32 cellular contexts compared by ENCODE assay signal in genomic region chr10:79029478-79030390, GRCh38. TPM values are rescaled to one million over a fixed set of nuclear protein-coding genes. Genes with fewer than 3 reads are reported as not detected.
A peak's percentile ranks its signal among the peaks of the same experiment; 100 is the strongest.
DNase-seq lines count a peak whose midpoint lies in the region; ATAC-seq lines count a peak whose summit lies in the region.
"Had no signal": no experiment of that assay in that cellular context is flagged by ENCODE, and none has a peak within 500 bp of the region (broad histone marks: within the 10 kb centered on the region; RNA-seq: fewer than 3 reads in every experiment).

No MANE protein-coding gene starts in this region.

- POLR2A ChIA-PET in activated naive CD8-positive, alpha-beta T cell treated with anti-CD3 and anti-CD28 coated beads, Interleukin-2, amount 10 ng/mL, durations not matched to agents 7 days and 5 days (lab: Charles Lee) = no interaction called here

- H3K27me3 Mint-ChIP-seq in activated naive CD8-positive, alpha-beta T cell treated with anti-CD3 and anti-CD28 coated beads, Interleukin-2, amount 10 ng/mL, durations not matched to agents 7 days and 5 days = peaks cover 12% of the 10 kb centered on the region
- no peaks in the 10 kb centered on the region for H3K27me3 Mint-ChIP-seq in activated naive CD8-positive, alpha-beta T cell treated with anti-CD3 and anti-CD28 coated beads for 36 hours
- peaks cover 35 to 45% (median 36%) of the 10 kb centered on the region in 3 donors for H3K27me3 Mint-ChIP-seq in immature natural killer cell (ENCODE audit: low read depth in 3 of 3)

- no peaks in the 10 kb centered on the region for H3K36me3 Mint-ChIP-seq in activated naive CD8-positive, alpha-beta T cell treated with anti-CD3 and anti-CD28 coated beads, Interleukin-2, amount 10 ng/mL, durations not matched to agents 7 days and 5 days
- H3K36me3 Mint-ChIP-seq in activated naive CD8-positive, alpha-beta T cell treated with anti-CD3 and anti-CD28 coated beads for 36 hours = no peaks in the 10 kb centered on the region
- H3K36me3 Mint-ChIP-seq in immature natural killer cell = no peaks in the 10 kb centered on the region
- H3K36me3 Mint-ChIP-seq: CD8-positive, alpha-beta T cell had no signal

- H3K4me3 Mint-ChIP-seq in activated naive CD8-positive, alpha-beta T cell treated with anti-CD3 and anti-CD28 coated beads, Interleukin-2, amount 10 ng/mL, durations not matched to agents 7 days and 5 days = no peak overlapping the region
- no peak overlapping the region for H3K4me3 Mint-ChIP-seq in activated naive CD8-positive, alpha-beta T cell treated with anti-CD3 and anti-CD28 coated beads for 36 hours
- H3K4me3 Mint-ChIP-seq in immature natural killer cell = peak overlapping the region in 3 of 5 donors; percentile 21 to 39 (median 36)
- H3K4me3 Mint-ChIP-seq: activated CD4-positive, alpha-beta T cell treated with anti-CD3 and anti-CD28 coated beads, Interleukin-2, amount 10 ng/mL, durations not matched to agents 24 days and 14 days; activated naive CD4-positive, alpha-beta T cell treated with anti-CD3 and anti-CD28 coated beads for 36 hours; CD8-positive, alpha-beta T cell had no signal

- peak; percentile 8 for DNase-seq in activated naive CD8-positive, alpha-beta T cell treated with anti-CD3 and anti-CD28 coated beads, Interleukin-2, amount 10 ng/mL, durations not matched to agents 7 days and 5 days
- no peak for DNase-seq in activated naive CD8-positive, alpha-beta T cell treated with anti-CD3 and anti-CD28 coated beads for 36 hours
- no peak for DNase-seq in immature natural killer cell
- peak; percentile 52 for DNase-seq in posterior vena cava (ENCODE audit: low spot score)
- no peak for DNase-seq in OCI-M2 (lab: John Stamatoyannopoulos, UW; ENCODE audit: unreplicated experiment)
- DNase-seq in DMS 273 (lab: John Stamatoyannopoulos, UW; ENCODE audit: unreplicated experiment) = no peak
- DNase-seq in NCI-H748 treated with DMSO at 0.1 percent for 48 hours (lab: John Stamatoyannopoulos, UW) = no peak
- no peak for DNase-seq in SHP77 treated with DMSO at 0.1 percent for 48 hours (lab: John Stamatoyannopoulos, UW)
- DNase-seq: activated CD4-positive, alpha-beta T cell treated with anti-CD3 and anti-CD28 coated beads, Interleukin-2, amount 10 ng/mL, durations not matched to agents 24 days and 14 days; activated naive CD4-positive, alpha-beta T cell treated with anti-CD3 and anti-CD28 coated beads for 36 hours; activated T-cell treated with anti-CD3 and anti-CD28 coated beads, Interleukin-2, amount 50 U/mL, for 48 hours; amygdala; CD8-positive, alpha-beta T cell; colonic mucosa; DMS 273 treated with DMSO at 0.1 percent for 48 hours; effector memory CD4-positive, alpha-beta T cell; EL; erythroblast; Karpas-422; mesendoderm; NCI-H1436 treated with DMSO at 0.1 percent for 48 hours; NCI-H2081 treated with DMSO at 0.1 percent for 48 hours; NCI-H2227 treated with DMSO at 0.1 percent for 48 hours; NCI-H526; nucleus accumbens; SJCRH30; stimulated activated naive CD4-positive, alpha-beta T cell; SW 1271; upper lobe of right lung had no signal

- no peak overlapping the region for H3K27ac Mint-ChIP-seq in activated naive CD8-positive, alpha-beta T cell treated with anti-CD3 and anti-CD28 coated beads, Interleukin-2, amount 10 ng/mL, durations not matched to agents 7 days and 5 days
- H3K27ac Mint-ChIP-seq in activated naive CD8-positive, alpha-beta T cell treated with anti-CD3 and anti-CD28 coated beads for 36 hours = no peak overlapping the region
- H3K27ac Mint-ChIP-seq in immature natural killer cell = peak overlapping the region in 4 of 6 donors; percentile 16 to 67 (median 52)
- H3K27ac Mint-ChIP-seq: activated CD4-positive, alpha-beta T cell treated with anti-CD3 and anti-CD28 coated beads, Interleukin-2, amount 10 ng/mL, durations not matched to agents 24 days and 14 days; activated naive CD4-positive, alpha-beta T cell treated with anti-CD3 and anti-CD28 coated beads for 36 hours; CD8-positive, alpha-beta T cell had no signal

- peaks cover 22% of the 10 kb centered on the region for H3K4me1 Mint-ChIP-seq in activated naive CD8-positive, alpha-beta T cell treated with anti-CD3 and anti-CD28 coated beads, Interleukin-2, amount 10 ng/mL, durations not matched to agents 7 days and 5 days
- H3K4me1 Mint-ChIP-seq in activated naive CD8-positive, alpha-beta T cell treated with anti-CD3 and anti-CD28 coated beads for 36 hours = peaks cover 29% of the 10 kb centered on the region
- H3K4me1 Mint-ChIP-seq in immature natural killer cell = peaks cover 40 to 43% of the 10 kb centered on the region in 2 donors

- H3K9me3 Mint-ChIP-seq in activated naive CD8-positive, alpha-beta T cell treated with anti-CD3 and anti-CD28 coated beads, Interleukin-2, amount 10 ng/mL, durations not matched to agents 7 days and 5 days = no peaks in the 10 kb centered on the region
- H3K9me3 Mint-ChIP-seq in activated naive CD8-positive, alpha-beta T cell treated with anti-CD3 and anti-CD28 coated beads for 36 hours = no peaks in the 10 kb centered on the region
- H3K9me3 Mint-ChIP-seq in immature natural killer cell = no peaks in the 10 kb centered on the region
- H3K9me3 Mint-ChIP-seq: activated CD4-positive, alpha-beta T cell treated with anti-CD3 and anti-CD28 coated beads, Interleukin-2, amount 10 ng/mL, durations not matched to agents 24 days and 14 days; activated naive CD4-positive, alpha-beta T cell treated with anti-CD3 and anti-CD28 coated beads for 36 hours; CD8-positive, alpha-beta T cell had no signal

- no peak for ATAC-seq in activated naive CD8-positive, alpha-beta T cell treated with anti-CD3 and anti-CD28 coated beads, Interleukin-2, amount 10 ng/mL, durations not matched to agents 7 days and 5 days (ENCODE audit: low read depth)
- ATAC-seq: A549; CD8-positive, alpha-beta T cell; HepG2; left lung; upper lobe of right lung had no signal

- intact Hi-C loops in posterior vena cava (cut with DNase I) = no loop called here

RNA-seq across cellular contexts. Expression of gene ZMIZ1, which starts 39.0 kb away (rescaled TPM):
- 10 to 100 TPM; 28.8 to 29.3 TPM for total RNA-seq in activated naive CD8-positive, alpha-beta T cell treated with anti-CD3 and anti-CD28 coated beads, Interleukin-2, amount 10 ng/mL, durations not matched to agents 7 days and 5 days
- total RNA-seq in activated naive CD8-positive, alpha-beta T cell treated with anti-CD3 and anti-CD28 coated beads for 36 hours = 10 to 100 TPM; 27.3 to 28.2 TPM
- 1 to 10 TPM; 1.2 to 9.5 (median 1.8) TPM for polyA plus RNA-seq in immature natural killer cell
- 10 to 100 TPM; 61.5 to 62.6 TPM for total RNA-seq in posterior vena cava

Comparison
In these comparisons a context has a peak if more than half of its experiments do, and no peak if none do; other contexts are left out.
1. DNase-seq: peak in activated naive CD8-positive, alpha-beta T cell treated with anti-CD3 and anti-CD28 coated beads, Interleukin-2, amount 10 ng/mL, durations not matched to agents 7 days and 5 days (single experiment) and posterior vena cava (single experiment); none in activated naive CD8-positive, alpha-beta T cell treated with anti-CD3 and anti-CD28 coated beads for 36 hours (single experiment), immature natural killer cell (0 of 3), OCI-M2 (single experiment), DMS 273 (single experiment), NCI-H748 treated with DMSO at 0.1 percent for 48 hours (single experiment) and SHP77 treated with DMSO at 0.1 percent for 48 hours (single experiment).
2. H3K27ac Mint-ChIP-seq: peak in immature natural killer cell (4 of 6); none in activated naive CD8-positive, alpha-beta T cell treated with anti-CD3 and anti-CD28 coated beads, Interleukin-2, amount 10 ng/mL, durations not matched to agents 7 days and 5 days (single experiment) and activated naive CD8-positive, alpha-beta T cell treated with anti-CD3 and anti-CD28 coated beads for 36 hours (single experiment).
3. H3K4me3 Mint-ChIP-seq: peak in immature natural killer cell (3 of 5); none in activated naive CD8-positive, alpha-beta T cell treated with anti-CD3 and anti-CD28 coated beads, Interleukin-2, amount 10 ng/mL, durations not matched to agents 7 days and 5 days (single experiment) and activated naive CD8-positive, alpha-beta T cell treated with anti-CD3 and anti-CD28 coated beads for 36 hours (single experiment).